In genomic region chr6:43742285-43742684, GRCh38 we compare ENCODE assay signal across 22 cellular contexts. TPM values are rescaled to one million over a fixed set of nuclear protein-coding genes. Genes with fewer than 3 reads are reported as not detected.
DNase-seq lines count a peak whose midpoint lies in the region; ATAC-seq and TF ChIP-seq lines count a peak whose summit lies in the region.
"Had no signal": no experiment of that assay in that cellular context is flagged by ENCODE, and none has a peak within 500 bp of the region (broad histone marks: within the 10 kb centered on the region; RNA-seq: fewer than 3 reads in every experiment).

No MANE protein-coding gene starts in this region.

- H2AFZ ChIP-seq in SK-N-SH (ENCODE audit: low read depth): no peak overlapping the region

- no peaks in the 10 kb centered on the region for H3K9me3 Mint-ChIP-seq in activated B cell treated with CpG ODN at 0.5 μM for 24 hours
- no peaks in the 10 kb centered on the region for H3K9me3 Mint-ChIP-seq in mesothelial cell of epicardium
- H3K9me3 Mint-ChIP-seq: activated CD4-positive, alpha-beta T cell treated with anti-CD3 and anti-CD28 coated beads, Interleukin-2, amount 10 ng/mL, durations not matched to agents 7 days and 5 days; activated T-cell treated with anti-CD3 and anti-CD28 coated beads, Interleukin-2, amount 50 U/mL, for 72 hours; IgD-negative memory B cell had no signal

- no peaks in the 10 kb centered on the region for H3K79me2 ChIP-seq in SK-N-SH (ENCODE audit: insufficient read depth)

- TF ChIP-seq RAD21 in SK-N-SH (IDR thresholded peaks at IDR 0.05; ENCODE audit: low read length): no peak

- CTCF ChIA-PET in SK-N-SH (lab: Yijun Ruan, JAX): interaction anchor here (0.6 to 3.0 kb wide), 8 partner anchors 8 to 337 kb away, joined by 3 to 12 read pairs (median 4); no protein-coding TSS in a partner anchor
- CTCF ChIA-PET in activated B cell treated with CpG ODN at 0.5 μM for 24 hours (lab: Charles Lee): no interaction called here

- H3K27me3 Mint-ChIP-seq in activated B cell treated with CpG ODN at 0.5 μM for 24 hours (peaks cover 9% of the 10 kb centered on the region), mesothelial cell of epicardium (ENCODE audit: low read depth) (peaks cover 3% of the 10 kb centered on the region)

- H3K9ac ChIP-seq in SK-N-SH (no peak overlapping the region), subcutaneous abdominal adipose tissue (ENCODE audit: low read length in 5 of 5) (peak overlapping the region in 3 of 5 donors; percentile 26 to 57 (median 42))

- intact Hi-C loops in activated B cell treated with CpG ODN at 0.5 μM for 24 hours (cut with micrococcal nuclease): no loop called here

- H3K4me3 ChIP-seq in SK-N-SH (ENCODE audit: low read depth in 2 of 2, low read length in 1 of 2): no peak overlapping the region
- H3K4me3 ChIP-seq in subcutaneous abdominal adipose tissue (ENCODE audit: low read depth in 1 of 5, low read length in 5 of 5): no peak overlapping the region
- H3K4me3 ChIP-seq: GM12878, vagina had no signal

- 68% methylated on average over 3 of the region's 3 CpGs for WGBS in SK-N-SH (ENCODE audit: low lambda C conversion rate)

- DNase-seq in SK-N-SH: peak; percentile 10
- DNase-seq in activated B cell treated with CpG ODN at 0.5 μM for 24 hours: peak; percentile 3
- DNase-seq in mesothelial cell of epicardium (ENCODE audit: low spot score in 2 of 2, unreplicated experiment in 2 of 2): peak in 1 of 2 experiments; percentile 29
- no peak for DNase-seq in stimulated activated CD8-positive, alpha-beta memory T cell treated with anti-CD3 and anti-CD28 coated beads, Interleukin-4, amount 100 ng/mL, for 48 hours
- DNase-seq: activated CD4-positive, alpha-beta T cell treated with anti-CD3 and anti-CD28 coated beads, Interleukin-2, amount 10 ng/mL, durations not matched to agents 7 days and 5 days; activated naive CD4-positive, alpha-beta T cell treated with anti-CD3 and anti-CD28 coated beads, Interleukin-2, amount 50 U/mL, for 16 hours; activated T-cell treated with anti-CD3 and anti-CD28 coated beads, Interleukin-2, amount 50 U/mL, for 72 hours; AML-193; anterior cingulate cortex; CD4-positive, alpha-beta memory T cell; cortex of kidney; NCI-H1092; NCI-H2029; NCI-H69; stimulated activated naive CD8-positive, alpha-beta T cell treated with anti-CD3 and anti-CD28 coated beads, Interleukin-15, Interleukin-2, amounts not matched to agents 100 U/mL and 50 U/mL, for 24 hours had no signal

- no peak for ATAC-seq in SK-N-SH treated with all-trans-retinoic acid at 6 μM for 48 hours
- no peak for ATAC-seq in activated B cell treated with CpG ODN at 0.5 μM for 24 hours (ENCODE audit: low read depth)
- no peak for ATAC-seq in HG03097 (IDR thresholded peaks at IDR 0.05; ENCODE audit: low FRiP score, unreplicated experiment)
- ATAC-seq in HG02759 (IDR thresholded peaks at IDR 0.05; ENCODE audit: unreplicated experiment): no peak
- ATAC-seq: activated T-cell treated with anti-CD3 and anti-CD28 coated beads, Interleukin-2, amount 50 U/mL, for 72 hours; GM12878; stimulated activated naive CD8-positive, alpha-beta T cell treated with anti-CD3 and anti-CD28 coated beads, Interleukin-15, Interleukin-2, amounts not matched to agents 100 U/mL and 50 U/mL, for 24 hours had no signal

- H4K20me1 ChIP-seq in SK-N-SH (ENCODE audit: insufficient read depth): no peaks in the 10 kb centered on the region

- no peaks in the 10 kb centered on the region for H3F3A ChIP-seq in SK-N-SH (replicated peaks; ENCODE audit: insufficient read depth)

- no peaks in the 10 kb centered on the region for H3K9me3 ChIP-seq in SK-N-SH
- no peaks in the 10 kb centered on the region for H3K9me3 ChIP-seq in subcutaneous abdominal adipose tissue (ENCODE audit: control insufficient read depth in 5 of 5, low read length in 5 of 5)
- H3K9me3 ChIP-seq: vagina had no signal

- H3K4me1 ChIP-seq in SK-N-SH (ENCODE audit: control insufficient read depth in 1 of 2, insufficient read depth in 2 of 2, low read depth in 1 of 2, low read length in 1 of 2) (peaks cover 0 to 22% of the 10 kb centered on the region in 2 experiments; a peak in 1 of 4 replicates), subcutaneous abdominal adipose tissue (ENCODE audit: control insufficient read depth in 5 of 5, insufficient read depth in 5 of 5, low read length in 5 of 5) (peaks cover 29 to 76% (median 61%) of the 10 kb centered on the region in 5 donors)
- H3K4me1 ChIP-seq: vagina had no signal

- H3K4me3 Mint-ChIP-seq in activated B cell treated with CpG ODN at 0.5 μM for 24 hours: no peak overlapping the region
- no peak overlapping the region for H3K4me3 Mint-ChIP-seq in mesothelial cell of epicardium
- H3K4me3 Mint-ChIP-seq: activated CD4-positive, alpha-beta T cell treated with anti-CD3 and anti-CD28 coated beads, Interleukin-2, amount 10 ng/mL, durations not matched to agents 7 days and 5 days; activated T-cell treated with anti-CD3 and anti-CD28 coated beads, Interleukin-2, amount 50 U/mL, for 72 hours; CD4-positive, alpha-beta memory T cell; IgD-negative memory B cell had no signal

- H3K27ac Mint-ChIP-seq in activated B cell treated with CpG ODN at 0.5 μM for 24 hours (no peak overlapping the region), mesothelial cell of epicardium (peak overlapping the region; percentile 59)
- H3K27ac Mint-ChIP-seq: activated CD4-positive, alpha-beta T cell treated with anti-CD3 and anti-CD28 coated beads, Interleukin-2, amount 10 ng/mL, durations not matched to agents 7 days and 5 days; activated T-cell treated with anti-CD3 and anti-CD28 coated beads, Interleukin-2, amount 50 U/mL, for 72 hours; CD4-positive, alpha-beta memory T cell; IgD-negative memory B cell had no signal

- no peaks in the 10 kb centered on the region for H3K9me2 ChIP-seq in SK-N-SH

- TF ChIP-seq CTCF in SK-N-SH (IDR thresholded peaks at IDR 0.05) (no peak), activated B cell treated with CpG ODN at 0.5 μM for 24 hours (IDR thresholded peaks at IDR 0.05) (no peak), mesothelial cell of epicardium (IDR thresholded peaks at IDR 0.05; ENCODE audit: unreplicated experiment) (no peak)

- no peaks in the 10 kb centered on the region for H3K36me3 ChIP-seq in SK-N-SH (replicated peaks in 1 of 2; ENCODE audit: control insufficient read depth in 1 of 2, insufficient read depth in 2 of 2, low read length in 1 of 2)
- H3K36me3 ChIP-seq in subcutaneous abdominal adipose tissue (ENCODE audit: control insufficient read depth in 5 of 5, insufficient read depth in 5 of 5, low read length in 5 of 5): no peaks in the 10 kb centered on the region
- H3K36me3 ChIP-seq: vagina had no signal

- TF ChIP-seq EP300 in SK-N-SH (IDR thresholded peaks at IDR 0.05; ENCODE audit: borderline replicate concordance in 1 of 2, low read depth in 1 of 2, low read length in 1 of 2): no peak

- H3K27ac ChIP-seq in SK-N-SH (ENCODE audit: low read depth in 2 of 2, low read length in 1 of 2): no peak overlapping the region
- H3K27ac ChIP-seq in subcutaneous abdominal adipose tissue (ENCODE audit: low read depth, low read length): peak overlapping the region; percentile 91
- H3K27ac ChIP-seq: vagina had no signal

- no peaks in the 10 kb centered on the region for H3K36me3 Mint-ChIP-seq in activated B cell treated with CpG ODN at 0.5 μM for 24 hours (ENCODE audit: low read depth)
- no peaks in the 10 kb centered on the region for H3K36me3 Mint-ChIP-seq in mesothelial cell of epicardium
- H3K36me3 Mint-ChIP-seq: CD4-positive, alpha-beta memory T cell; IgD-negative memory B cell had no signal

- H3K4me1 Mint-ChIP-seq in activated B cell treated with CpG ODN at 0.5 μM for 24 hours (no peaks in the 10 kb centered on the region), mesothelial cell of epicardium (peaks cover 43% of the 10 kb centered on the region)
- H3K4me1 Mint-ChIP-seq: activated CD4-positive, alpha-beta T cell treated with anti-CD3 and anti-CD28 coated beads, Interleukin-2, amount 10 ng/mL, durations not matched to agents 7 days and 5 days; IgD-negative memory B cell had no signal

- H3K27me3 ChIP-seq in SK-N-SH (ENCODE audit: insufficient read depth) (no peaks in the 10 kb centered on the region), subcutaneous abdominal adipose tissue (ENCODE audit: control insufficient read depth in 5 of 5, insufficient read depth in 4 of 5, low read length in 5 of 5) (no peaks in the 10 kb centered on the region)
- H3K27me3 ChIP-seq: vagina had no signal

- no peak overlapping the region for H3K4me2 ChIP-seq in SK-N-SH

- POLR2A ChIA-PET in SK-N-SH (lab: Yijun Ruan, JAX) (no interaction called here), activated B cell treated with CpG ODN at 0.5 μM for 24 hours (lab: Charles Lee) (no interaction called here)

TF ChIP-seq in SK-N-SH, 30 proteins besides CTCF, POLR2A, EP300 and RAD21 (continues in another document):
- TF ChIP-seq CHD2 (IDR thresholded peaks at IDR 0.05; ENCODE audit: low read length, partially characterized antibody): no peak
- no peak for TF ChIP-seq TAF1 (IDR thresholded peaks at IDR 0.05; ENCODE audit: borderline replicate concordance, low read depth, low read length)
- no peak for TF ChIP-seq SMC3 (IDR thresholded peaks at IDR 0.05; ENCODE audit: low read depth, low read length)
- no peak for TF ChIP-seq JUND (IDR thresholded peaks at IDR 0.05)
- TF ChIP-seq GATA2 (CRISPR knock-in tag; IDR thresholded peaks at IDR 0.05): no peak
- TF ChIP-seq ELF1 (IDR thresholded peaks at IDR 0.05): no peak
- no peak for TF ChIP-seq SIN3A (IDR thresholded peaks at IDR 0.05; ENCODE audit: borderline replicate concordance, low read depth, low read length)

TF ChIP-seq in SK-N-SH treated with all-trans-retinoic acid at 6 μM for 48 hours, 23 proteins besides CTCF, POLR2A, EP300 and RAD21 (continues in another document):
- no peak for TF ChIP-seq OSR1 (CRISPR knock-in tag; IDR thresholded peaks at IDR 0.05)
- no peak for TF ChIP-seq CSDC2 (CRISPR knock-in tag; IDR thresholded peaks at IDR 0.05)
- TF ChIP-seq ISL1 (CRISPR knock-in tag; IDR thresholded peaks at IDR 0.05): no peak

RNA-seq across cellular contexts. Expression of gene VEGFA, which starts 27.7 kb away (rescaled TPM):
- 81.0 and 130 TPM in 2 replicates for polyA plus RNA-seq in SK-N-SH (2012; rRNA removed)
- 42.6 and 66.6 TPM in 2 replicates for polyA plus RNA-seq in SK-N-SH (2012; cell fraction: cytosol; rRNA removed)
- polyA plus RNA-seq in SK-N-SH (2012; cell fraction: nucleus; rRNA removed): 412 and 501 TPM in 2 replicates
- 29.0 and 31.3 TPM in 2 replicates for total RNA-seq in activated B cell treated with CpG ODN at 0.5 μM for 24 hours
- 181 to 186 TPM (median 185 TPM) in 3 replicates for total RNA-seq in mesothelial cell of epicardium
- polyA plus RNA-seq: CD4-positive, alpha-beta memory T cell had no signal

RNA-seq across cellular contexts. Expression of gene MRPS18A, which starts 54.7 kb away (rescaled TPM):
- polyA plus RNA-seq in SK-N-SH (2012; rRNA removed): 56.9 and 57.0 TPM in 2 replicates
- 31.9 and 44.3 TPM in 2 replicates for polyA plus RNA-seq in SK-N-SH (2012; cell fraction: cytosol; rRNA removed)
- polyA plus RNA-seq in SK-N-SH (2012; cell fraction: nucleus; rRNA removed): 33.1 and 37.4 TPM in 2 replicates
- total RNA-seq in activated B cell treated with CpG ODN at 0.5 μM for 24 hours (57.0 and 59.1 TPM in 2 replicates), mesothelial cell of epicardium (41.4 to 46.6 TPM (median 46.0 TPM) in 3 replicates)
